Comparison of ENCODE assay signal across 26 cellular contexts in the genomic region with DNA sequence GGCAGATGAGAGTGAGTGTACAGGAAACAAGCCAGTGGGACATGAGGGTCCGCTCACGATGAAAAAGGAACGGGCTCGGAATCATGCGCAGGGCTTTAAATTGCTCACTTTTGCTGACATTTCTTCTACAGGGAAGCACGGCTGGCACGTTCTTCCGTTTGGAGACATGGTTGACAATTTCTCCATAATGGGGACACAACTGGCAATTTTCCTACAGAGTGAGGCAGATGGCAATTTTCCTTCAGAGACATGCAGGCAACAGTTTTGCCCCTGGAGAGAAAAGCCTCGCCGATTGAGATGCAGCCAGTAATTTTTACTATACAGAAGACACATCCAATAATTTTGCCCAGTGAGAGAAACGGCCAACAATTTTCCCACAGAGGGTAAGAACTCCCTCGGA.
A peak's percentile ranks its signal among the peaks of the same experiment; 100 is the strongest.
DNase-seq lines count a peak whose midpoint lies in the region; TF ChIP-seq lines count a peak whose summit lies in the region.
"Had no signal": no experiment of that assay in that cellular context is flagged by ENCODE, and none has a peak within 500 bp of the region (broad histone marks: within the 10 kb centered on the region; RNA-seq: fewer than 3 reads in every experiment).

No MANE protein-coding gene starts in this region.

- no peaks in the 10 kb centered on the region for H3K36me3 ChIP-seq in A673 (ENCODE audit: insufficient read depth, low read length, poor library complexity, severe bottlenecking)
- H3K36me3 ChIP-seq: BLaER1 treated with 17β-estradiol and CSF1 and Interleukin-3, amounts not matched to agents 10 nM and 100 nM; SJCRH30 had no signal

- no TSS peak for BruUV-seq in A673 (replicated peaks; lab: Mats Ljungman, UMichigan)

- no peaks in the 10 kb centered on the region for H3K9me3 ChIP-seq in A673 (ENCODE audit: low read depth, low read length, poor library complexity, severe bottlenecking)
- H3K9me3 ChIP-seq: BLaER1 treated with 17β-estradiol and CSF1 and Interleukin-3, amounts not matched to agents 10 nM and 100 nM; SJCRH30 had no signal

- H3K4me3 Mint-ChIP-seq in osteocyte (ENCODE audit: unreplicated experiment): no peak overlapping the region
- H3K4me3 Mint-ChIP-seq: CD4-positive, alpha-beta T cell had no signal

- H3K4me3 ChIP-seq in A673 (ENCODE audit: low read depth, low read length, poor library complexity, severe bottlenecking): no peak overlapping the region
- H3K4me3 ChIP-seq: BLaER1 treated with 17β-estradiol and CSF1 and Interleukin-3, amounts not matched to agents 10 nM and 100 nM; GM12878; GM23248; K562; PC-9; SJCRH30 had no signal

- intact Hi-C loops in A673 (cut with micrococcal nuclease; ENCODE audit: unreplicated experiment): no loop called here

- H3K27ac ChIP-seq in A673 (ENCODE audit: low read depth, low read length, poor library complexity, severe bottlenecking): no peak overlapping the region
- H3K27ac ChIP-seq: 22Rv1; BLaER1 treated with 17β-estradiol and CSF1 and Interleukin-3, amounts not matched to agents 10 nM and 100 nM; GM23248; PC-9; SJCRH30 had no signal

- no peak overlapping the region for H3K27ac Mint-ChIP-seq in osteocyte (ENCODE audit: unreplicated experiment)
- H3K27ac Mint-ChIP-seq: CD4-positive, alpha-beta T cell had no signal

- in situ Hi-C loops in ACHN (cut with HindIII; ENCODE audit: low pct_ligation_motif_present, low pct_unique_long_range_greater_than_20kb, low sequenced_read_pairs): no loop called here

- no peaks in the 10 kb centered on the region for H3K4me1 ChIP-seq in A673 (ENCODE audit: insufficient read depth, low read length, poor library complexity, severe bottlenecking)
- H3K4me1 ChIP-seq: BLaER1 treated with 17β-estradiol and CSF1 and Interleukin-3, amounts not matched to agents 10 nM and 100 nM; SJCRH30 had no signal

- no peaks in the 10 kb centered on the region for H3K9me3 Mint-ChIP-seq in osteocyte (ENCODE audit: unreplicated experiment)
- H3K9me3 Mint-ChIP-seq: CD4-positive, alpha-beta T cell had no signal

- no peaks in the 10 kb centered on the region for H3K4me1 Mint-ChIP-seq in osteocyte (ENCODE audit: unreplicated experiment)

- peaks cover 42% of the 10 kb centered on the region for H3K27me3 ChIP-seq in A673 (replicated peaks; ENCODE audit: insufficient read depth, low read depth, low read length, poor library complexity)
- H3K27me3 ChIP-seq: BLaER1 treated with 17β-estradiol and CSF1 and Interleukin-3, amounts not matched to agents 10 nM and 100 nM; SJCRH30 had no signal

- H3K36me3 Mint-ChIP-seq in osteocyte (ENCODE audit: unreplicated experiment): no peaks in the 10 kb centered on the region

- TF ChIP-seq CTCF in osteocyte (IDR thresholded peaks at IDR 0.05) (no peak), A673 (conservative IDR thresholded peaks at IDR 0.05; ENCODE audit: low read depth, low read length) (no peak)

- POLR2A ChIA-PET in A673 (lab: Charles Lee; ENCODE audit: low non-redundant PET): no interaction called here

- CTCF ChIA-PET in A673 (lab: Charles Lee): no interaction called here

- DNase-seq in DMS 273 (lab: John Stamatoyannopoulos, UW; ENCODE audit: unreplicated experiment): peak; percentile 34
- no peak for DNase-seq in DMS 273 treated with DMSO at 0.1 percent for 48 hours (lab: John Stamatoyannopoulos, UW)
- peak; percentile 52 for DNase-seq in cerebellar cortex (ENCODE audit: low spot score)
- peak; percentile 49 for DNase-seq in osteocyte (ENCODE audit: extremely low spot score, unreplicated experiment)
- no peak for DNase-seq in A673 (ENCODE audit: low spot score)
- no peak for DNase-seq in midbrain (lab: John Stamatoyannopoulos, UW)
- DNase-seq in ACHN: no peak
- DNase-seq: CD4-positive, alpha-beta T cell; GDM1; GM23248; H7; Kasumi-1; MV-4-11; NCI-H1105 treated with DMSO at 0.1 percent for 48 hours; NCI-H146; NCI-H2081; NCI-H345; NCI-H524 treated with DMSO at 0.1 percent for 48 hours; NCI-H82; NK-92 treated with Interleukin-12 subunit alpha and Interleukin-12 subunit beta, amount 100 ng/mL, for 24 hours; PC-9; SJCRH30 had no signal

- no peaks in the 10 kb centered on the region for H3K27me3 Mint-ChIP-seq in osteocyte (ENCODE audit: unreplicated experiment)

Comparison
In these comparisons a context has a peak if more than half of its experiments do, and no peak if none do; other contexts are left out.
1. DNase-seq: peak in DMS 273 (single experiment), cerebellar cortex (single experiment) and osteocyte (single experiment); none in DMS 273 treated with DMSO at 0.1 percent for 48 hours (single experiment), A673 (single experiment), midbrain (single experiment) and ACHN (single experiment).